ENCODE assay signal across 8 cellular contexts in the genomic region with DNA sequence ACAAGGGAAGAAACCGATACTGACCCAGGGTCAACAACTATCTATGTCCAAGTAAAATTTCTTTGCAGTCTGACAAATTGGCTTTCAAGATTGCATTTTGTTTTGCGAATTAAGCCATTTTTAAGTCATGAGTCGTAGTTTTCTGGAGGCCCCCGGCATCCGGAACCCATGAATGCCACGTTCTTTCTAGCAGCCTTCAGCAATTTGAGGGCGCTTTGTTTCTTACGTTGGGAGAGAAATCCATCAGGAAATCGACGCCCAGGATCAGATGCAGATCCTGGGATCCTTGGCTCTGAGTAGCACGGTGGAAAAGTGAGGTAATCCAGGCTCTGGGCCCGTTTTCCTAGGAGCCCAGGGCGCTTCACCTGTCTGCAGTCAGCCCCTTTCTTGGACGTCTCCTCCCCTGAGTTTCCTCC. TPM values are rescaled to one million over a fixed set of nuclear protein-coding genes. Genes with fewer than 3 reads are reported as not detected.
A peak's percentile ranks its signal among the peaks of the same experiment; 100 is the strongest.
DNase-seq lines count a peak whose midpoint lies in the region; ATAC-seq and TF ChIP-seq lines count a peak whose summit lies in the region.

No MANE protein-coding gene starts in this region.

- H3K36me3 ChIP-seq in mucosa of rectum (ENCODE audit: control insufficient read depth in 2 of 2, insufficient read depth in 2 of 2, low read length in 2 of 2): peaks cover 0 to under 1% of the 10 kb centered on the region in 2 donors

- H3K36me3 Mint-ChIP-seq in central memory CD8-positive, alpha-beta T cell (ENCODE audit: insufficient read depth): peaks cover 2% of the 10 kb centered on the region

- H3K9me3 ChIP-seq in mucosa of rectum (ENCODE audit: control insufficient read depth in 2 of 2, low read length in 2 of 2): no peaks in the 10 kb centered on the region

- H3K27me3 Mint-ChIP-seq in central memory CD8-positive, alpha-beta T cell: no peaks in the 10 kb centered on the region

- H3K27ac ChIP-seq in C4-2B (peak overlapping the region; percentile 74), mucosa of rectum (ENCODE audit: low read depth in 2 of 2, low read length in 2 of 2) (peak overlapping the region; percentile 91 to 94)

- no peaks in the 10 kb centered on the region for H3K9me3 Mint-ChIP-seq in central memory CD8-positive, alpha-beta T cell

- no peak for DNase-seq in Jurkat, Clone E6-1 (ENCODE audit: low read depth, low spot score)
- DNase-seq in central memory CD8-positive, alpha-beta T cell (ENCODE audit: low spot score in 2 of 2): no peak
- DNase-seq in COLO829 (ENCODE audit: low spot score): no peak

- no peak overlapping the region for H3K4me3 Mint-ChIP-seq in central memory CD8-positive, alpha-beta T cell

- H3K4me3 ChIP-seq in Jurkat, Clone E6-1 (ENCODE audit: low read length): peak overlapping the region; percentile 92
- peak overlapping the region; percentile 85 to 99 for H3K4me3 ChIP-seq in mucosa of rectum (ENCODE audit: low read length in 2 of 2)

- H3K4me1 Mint-ChIP-seq in central memory CD8-positive, alpha-beta T cell: peaks cover 22% of the 10 kb centered on the region

- TF ChIP-seq CTCF in C4-2B (conservative IDR thresholded peaks at IDR 0.05): no peak

- peak overlapping the region; percentile 81 to 88 for H3K9ac ChIP-seq in mucosa of rectum (ENCODE audit: low read depth in 1 of 2, low read length in 2 of 2)

- peak overlapping the region; percentile 95 for H3K27ac Mint-ChIP-seq in central memory CD8-positive, alpha-beta T cell (ENCODE audit: low read depth)

- peaks cover 6 to 16% of the 10 kb centered on the region in 2 donors for H3K4me1 ChIP-seq in mucosa of rectum (ENCODE audit: control insufficient read depth in 2 of 2, insufficient read depth in 2 of 2, low read length in 2 of 2)

- ATAC-seq in GM18909 (IDR thresholded peaks at IDR 0.05; ENCODE audit: poor library complexity, unreplicated experiment) (peak; percentile 1), HG02970 (IDR thresholded peaks at IDR 0.05; ENCODE audit: low FRiP score, unreplicated experiment) (no peak), GM19397 (IDR thresholded peaks at IDR 0.05; ENCODE audit: unreplicated experiment) (no peak)
- peak; percentile 2 for ATAC-seq in central memory CD8-positive, alpha-beta T cell (replicated peaks; ENCODE audit: extremely low read depth, poor library complexity, severe bottlenecking)

- H3K27me3 ChIP-seq in mucosa of rectum (ENCODE audit: control insufficient read depth in 2 of 2, insufficient read depth in 2 of 2, low read length in 2 of 2): no peaks in the 10 kb centered on the region

RNA-seq across cellular contexts. Expression of a gene that starts 0.3 kb away (rescaled TPM):
- 203 TPM for polyA plus RNA-seq in Jurkat, Clone E6-1 (2012; ENCODE audit: insufficient read depth, insufficient read length)

RNA-seq across cellular contexts. Expression of a gene that starts 40.2 kb away (rescaled TPM):
- 58.5 TPM for polyA plus RNA-seq in Jurkat, Clone E6-1 (2012; ENCODE audit: insufficient read depth, insufficient read length)

Comparison
In these comparisons a context has a peak if more than half of its experiments do, and no peak if none do; other contexts are left out.
1. ATAC-seq: peak in GM18909 (single experiment) and central memory CD8-positive, alpha-beta T cell (single experiment); none in HG02970 (single experiment) and GM19397 (single experiment).